In genomic region chr3:189057369-189057768, GRCh38 we compare ENCODE assay signal across 23 cellular contexts.
DNase-seq lines count a peak whose midpoint lies in the region; ATAC-seq, FAIRE-seq and TF ChIP-seq lines count a peak whose summit lies in the region.
"Had no signal": no experiment of that assay in that cellular context is flagged by ENCODE, and none has a peak within 500 bp of the region (broad histone marks: within the 10 kb centered on the region; RNA-seq: fewer than 3 reads in every experiment).

No MANE protein-coding gene starts in this region.

- H3K36me3 Mint-ChIP-seq in activated CD4-positive, alpha-beta T cell treated with anti-CD3 and anti-CD28 coated beads, Interleukin-2, amount 10 ng/mL, durations not matched to agents 24 days and 14 days (ENCODE audit: low read depth), result peaks cover 2% of the 10 kb centered on the region
- H3K36me3 Mint-ChIP-seq: CD8-positive, alpha-beta T cell had no signal

- H3K9me3 Mint-ChIP-seq in activated CD4-positive, alpha-beta T cell treated with anti-CD3 and anti-CD28 coated beads, Interleukin-2, amount 10 ng/mL, durations not matched to agents 24 days and 14 days, result peaks cover 28% of the 10 kb centered on the region

- ATAC-seq in Right ventricle myocardium superior (ENCODE audit: poor library complexity), result peak; percentile 60
- ATAC-seq in sciatic nerve, result peak; percentile 65
- ATAC-seq: A549; CD8-positive, alpha-beta T cell had no signal

- no peak overlapping the region for H3K4me3 Mint-ChIP-seq in activated CD4-positive, alpha-beta T cell treated with anti-CD3 and anti-CD28 coated beads, Interleukin-2, amount 10 ng/mL, durations not matched to agents 24 days and 14 days
- H3K4me3 Mint-ChIP-seq: B cell; CD4-positive, alpha-beta T cell; CD8-positive, alpha-beta T cell had no signal

- intact Hi-C loops in activated CD4-positive, alpha-beta T cell treated with anti-CD3 and anti-CD28 coated beads, Interleukin-2, amount 10 ng/mL, durations not matched to agents 24 days and 14 days (cut with micrococcal nuclease), result no loop called here
- intact Hi-C loops in Right ventricle myocardium superior (cut with DNase I), result no loop called here
- intact Hi-C loops in sciatic nerve (cut with DNase I), result no loop called here

- FAIRE-seq in RCC 7860 (lab: Jason Lieb, UNC), result no peak
- FAIRE-seq: A549, D721Med, G401.6, GM12891, GM19239 had no signal

- H3K27me3 Mint-ChIP-seq in activated CD4-positive, alpha-beta T cell treated with anti-CD3 and anti-CD28 coated beads, Interleukin-2, amount 10 ng/mL, durations not matched to agents 24 days and 14 days, result peaks cover 18% of the 10 kb centered on the region

- no peaks in the 10 kb centered on the region for H3K27me3 ChIP-seq in right atrium auricular region
- H3K27me3 ChIP-seq: BLaER1 treated with 17β-estradiol and CSF1 and Interleukin-3, amounts not matched to agents 10 nM and 100 nM had no signal

- H3K9me3 ChIP-seq in right atrium auricular region, result no peaks in the 10 kb centered on the region
- H3K9me3 ChIP-seq: Caco-2 had no signal

- peak; percentile 1 for DNase-seq in activated CD4-positive, alpha-beta T cell treated with anti-CD3 and anti-CD28 coated beads, Interleukin-2, amount 10 ng/mL, durations not matched to agents 24 days and 14 days
- DNase-seq in activated CD4-positive, alpha-beta T cell treated with anti-CD3 and anti-CD28 coated beads for 1 hour, result no peak
- no peak for DNase-seq in Right ventricle myocardium superior
- no peak for DNase-seq in right atrium auricular region (ENCODE audit: low spot score)
- DNase-seq in sciatic nerve (ENCODE audit: low spot score), result no peak
- DNase-seq in RCC 7860 (ENCODE audit: low spot score), result no peak
- DNase-seq in H4 (ENCODE audit: low spot score), result no peak
- DNase-seq: AML-193; Calu3; CD4-positive, alpha-beta T cell; CD8-positive, alpha-beta T cell; DMS79 treated with DMSO at 0.1 percent for 48 hours; GF-D8 had no signal

- H3K27ac ChIP-seq in right atrium auricular region, result no peak overlapping the region
- H3K27ac ChIP-seq: 22Rv1; A549; BLaER1 treated with 17β-estradiol and CSF1 and Interleukin-3, amounts not matched to agents 10 nM and 100 nM; C4-2B had no signal

- no peak overlapping the region for H3K27ac Mint-ChIP-seq in activated CD4-positive, alpha-beta T cell treated with anti-CD3 and anti-CD28 coated beads, Interleukin-2, amount 10 ng/mL, durations not matched to agents 24 days and 14 days
- H3K27ac Mint-ChIP-seq: B cell; CD4-positive, alpha-beta T cell; CD8-positive, alpha-beta T cell had no signal

- H3K4me1 Mint-ChIP-seq in activated CD4-positive, alpha-beta T cell treated with anti-CD3 and anti-CD28 coated beads, Interleukin-2, amount 10 ng/mL, durations not matched to agents 24 days and 14 days, result peaks cover 11% of the 10 kb centered on the region
- H3K4me1 Mint-ChIP-seq: B cell had no signal

- no peak for TF ChIP-seq CTCF in right atrium auricular region (IDR thresholded peaks at IDR 0.05)

- H3K4me3 ChIP-seq in right atrium auricular region, result no peak overlapping the region
- H3K4me3 ChIP-seq: A549; BLaER1 treated with 17β-estradiol and CSF1 and Interleukin-3, amounts not matched to agents 10 nM and 100 nM had no signal

- H3K4me1 ChIP-seq in right atrium auricular region, result no peaks in the 10 kb centered on the region
- H3K4me1 ChIP-seq: A549, Caco-2 had no signal

- no peaks in the 10 kb centered on the region for H3K36me3 ChIP-seq in right atrium auricular region
